ENCODE assay signal across 9 cellular contexts in the genomic region with DNA sequence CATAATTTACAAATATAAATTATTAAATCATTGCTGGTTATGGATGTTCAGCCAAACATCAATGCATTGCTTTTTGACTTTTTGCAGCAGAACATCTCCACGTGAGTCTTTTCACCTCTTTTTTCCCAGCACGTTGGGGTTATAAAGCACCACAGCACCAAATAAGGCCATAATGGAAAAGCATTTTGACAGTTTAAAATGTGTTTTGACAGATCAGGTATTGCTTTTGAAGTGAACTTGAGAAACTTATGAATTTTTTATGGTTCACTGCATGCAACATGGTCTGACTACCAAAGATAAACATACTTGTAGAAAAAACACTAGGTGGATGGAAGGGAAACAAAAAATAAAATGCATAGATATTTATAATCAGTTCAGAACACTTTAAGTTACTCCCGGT.
"Had no signal": no experiment of that assay in that cellular context is flagged by ENCODE, and none has a peak within 500 bp of the region (broad histone marks: within the 10 kb centered on the region; RNA-seq: fewer than 3 reads in every experiment).

No MANE protein-coding gene starts in this region.

- H3K9me3 ChIP-seq: HAP-1 had no signal

- H3K4me2 ChIP-seq: GM23338 had no signal

- H3K36me3 ChIP-seq: HAP-1 had no signal

- DNase-seq: GM23248, GOT3, H7, H9, HCEC 1CT, HFFc6 had no signal

- H3K4me1 ChIP-seq: HAP-1 had no signal

- ATAC-seq: GM23338, HCT116 had no signal

- H2AFZ ChIP-seq: GM23248, GM23338 had no signal

- H3K27ac ChIP-seq: GM23248 had no signal

- H3K9ac ChIP-seq: GM23248 had no signal

- H3K4me3 ChIP-seq: GM23248, GM23338, HAP-1 had no signal
